ENCODE assay signal across 8 cellular contexts in the genomic region with DNA sequence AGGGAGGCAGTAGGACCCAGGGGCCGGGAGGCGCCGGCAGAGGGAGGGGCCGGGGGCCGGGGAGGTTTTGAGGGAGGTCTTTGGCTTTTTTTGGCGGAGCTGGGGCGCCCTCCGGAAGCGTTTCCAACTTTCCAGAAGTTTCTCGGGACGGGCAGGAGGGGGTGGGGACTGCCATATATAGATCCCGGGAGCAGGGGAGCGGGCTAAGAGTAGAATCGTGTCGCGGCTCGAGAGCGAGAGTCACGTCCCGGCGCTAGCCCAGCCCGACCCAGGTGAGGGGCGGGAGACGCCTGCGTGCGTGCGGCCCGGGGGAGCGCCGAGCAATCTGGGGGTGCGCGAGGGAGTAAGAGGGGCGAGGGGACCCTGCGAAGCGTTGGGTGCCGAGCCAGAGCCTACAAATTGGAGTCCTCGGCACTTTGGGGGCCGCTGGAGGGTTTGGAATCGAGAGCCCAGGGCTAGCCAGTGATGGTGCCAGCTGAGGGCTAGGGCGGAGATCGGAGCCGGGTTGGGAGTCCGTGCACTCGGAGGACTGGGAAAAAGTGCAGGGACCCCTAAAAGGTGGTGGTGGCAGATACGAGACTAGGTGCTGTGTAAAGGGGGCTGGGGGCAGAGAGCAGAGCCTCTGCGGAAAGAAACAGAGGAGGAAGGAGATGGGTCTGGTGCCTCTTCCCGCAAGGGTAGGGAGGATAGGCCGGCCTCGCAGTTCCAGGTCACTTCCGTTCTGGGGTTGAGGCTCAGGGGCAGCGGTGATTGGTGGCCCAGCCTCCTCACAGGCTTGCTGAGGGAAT. TPM values are rescaled to one million over a fixed set of nuclear protein-coding genes. Genes with fewer than 3 reads are reported as not detected.
DNase-seq lines count a peak whose midpoint lies in the region; ATAC-seq, FAIRE-seq and TF ChIP-seq lines count a peak whose summit lies in the region.

SERPINH1 (plus strand) TSS at position 206 of the 788 bp plus-strand sequence. CDS start 4,097 bp downstream, outside the sequence.

- H3K27ac Mint-ChIP-seq in T-helper 2 cell treated with Interferon-gamma antibody and Interleukin-4, amounts not matched to agents 5 μg/mL and 100 μg/mL, for 36 hours, result peak within 1 kb of the TSS; percentile 95
- peak within 1 kb of the TSS; percentile 99 for H3K27ac Mint-ChIP-seq in astrocyte (ENCODE audit: unreplicated experiment)

- peak within 1 kb of the TSS; percentile 100 for H3K4me2 ChIP-seq in astrocyte (ENCODE audit: low read length)

- ATAC-seq in HG02571 (IDR thresholded peaks at IDR 0.05; ENCODE audit: unreplicated experiment), result peak; percentile 71
- ATAC-seq in right cardiac atrium, result peak; percentile 79 to 84

- peak within 1 kb of the TSS; percentile 19 for H2AFZ ChIP-seq in astrocyte (ENCODE audit: low read depth, low read length)

- H3K27me3 Mint-ChIP-seq in T-helper 2 cell treated with Interferon-gamma antibody and Interleukin-4, amounts not matched to agents 5 μg/mL and 100 μg/mL, for 36 hours (ENCODE audit: low read depth), result peaks cover 7% of the 10 kb centered on the region
- no peaks in the 10 kb centered on the region for H3K27me3 Mint-ChIP-seq in astrocyte (ENCODE audit: low read depth, unreplicated experiment)

- H3K4me3 Mint-ChIP-seq in T-helper 2 cell treated with Interferon-gamma antibody and Interleukin-4, amounts not matched to agents 5 μg/mL and 100 μg/mL, for 36 hours, result peak within 1 kb of the TSS; percentile 99
- H3K4me3 Mint-ChIP-seq in astrocyte (ENCODE audit: unreplicated experiment), result peak within 1 kb of the TSS; percentile 99

- peak; percentile 88 for DNase-seq in GM04504 (ENCODE audit: low read depth)
- DNase-seq in NCI-H1105 (lab: John Stamatoyannopoulos, UW), result peak; percentile 86
- DNase-seq in T-helper 2 cell treated with Interferon-gamma antibody and Interleukin-4, amounts not matched to agents 5 μg/mL and 100 μg/mL, for 36 hours (ENCODE audit: low spot score), result peak; percentile 79
- DNase-seq in astrocyte (ENCODE audit: low read depth), result peak; percentile 77
- DNase-seq in right cardiac atrium, result peak; percentile 92 to 96 (median 94)
- DNase-seq in pulmonary artery endothelial cell (ENCODE audit: low read depth, low spot score), result no peak
- no peak for DNase-seq in NCI-H2196 (lab: John Stamatoyannopoulos, UW; ENCODE audit: unreplicated experiment)

- peak within 1 kb of the TSS; percentile 95 for H3K4me3 ChIP-seq in astrocyte (ENCODE audit: insufficient read depth, low read depth, low read length)
- peak within 1 kb of the TSS; percentile 88 for H3K4me3 ChIP-seq in right cardiac atrium (ENCODE audit: low read length)

- H3K79me2 ChIP-seq in astrocyte (ENCODE audit: insufficient read depth, low read length), result peaks cover 56% of the 10 kb centered on the region

- TF ChIP-seq CTCF in astrocyte (IDR thresholded peaks at IDR 0.05; ENCODE audit: insufficient read depth, low read depth, low read length), result no peak

- peaks cover 3% of the 10 kb centered on the region for H3K36me3 Mint-ChIP-seq in T-helper 2 cell treated with Interferon-gamma antibody and Interleukin-4, amounts not matched to agents 5 μg/mL and 100 μg/mL, for 36 hours (ENCODE audit: low read depth)
- peaks cover 13% of the 10 kb centered on the region for H3K36me3 Mint-ChIP-seq in astrocyte (ENCODE audit: low read depth, unreplicated experiment)

- FAIRE-seq in astrocyte (lab: Jason Lieb, UNC), result no peak

- peaks cover 22% of the 10 kb centered on the region for H3K4me1 Mint-ChIP-seq in T-helper 2 cell treated with Interferon-gamma antibody and Interleukin-4, amounts not matched to agents 5 μg/mL and 100 μg/mL, for 36 hours (ENCODE audit: low read depth)
- H3K4me1 Mint-ChIP-seq in astrocyte (ENCODE audit: low read depth, unreplicated experiment), result peaks cover 52% of the 10 kb centered on the region

- H3K27me3 ChIP-seq in astrocyte (ENCODE audit: insufficient read depth, low read length) (no peaks in the 10 kb centered on the region), right cardiac atrium (ENCODE audit: control insufficient read depth, insufficient read depth) (no peaks in the 10 kb centered on the region)

- peaks cover 44% of the 10 kb centered on the region for H4K20me1 ChIP-seq in astrocyte (ENCODE audit: insufficient read depth, low read length)

- WGBS in right cardiac atrium, result under 1% methylated on average over 51 of the region's 51 CpGs

- H3K9ac ChIP-seq in astrocyte (ENCODE audit: low read length), result peak within 1 kb of the TSS; percentile 100

- peaks cover 67% of the 10 kb centered on the region for H3K4me1 ChIP-seq in astrocyte (ENCODE audit: insufficient read depth, low read length)
- H3K4me1 ChIP-seq in right cardiac atrium (ENCODE audit: control insufficient read depth, insufficient read depth, low read length), result peaks cover 31% of the 10 kb centered on the region

- no peaks in the 10 kb centered on the region for H3K9me3 ChIP-seq in astrocyte (ENCODE audit: insufficient read depth, low read depth, low read length)
- no peaks in the 10 kb centered on the region for H3K9me3 ChIP-seq in right cardiac atrium (ENCODE audit: control insufficient read depth, low read length)

- no peaks in the 10 kb centered on the region for H3K9me3 Mint-ChIP-seq in T-helper 2 cell treated with Interferon-gamma antibody and Interleukin-4, amounts not matched to agents 5 μg/mL and 100 μg/mL, for 36 hours
- H3K9me3 Mint-ChIP-seq in astrocyte (ENCODE audit: unreplicated experiment), result no peaks in the 10 kb centered on the region

- intact Hi-C loops in right cardiac atrium (cut with DNase I), result no loop called here

- H3K27ac ChIP-seq in astrocyte (ENCODE audit: low read depth, low read length) (peak within 1 kb of the TSS; percentile 99), right cardiac atrium (ENCODE audit: low read length) (peak within 1 kb of the TSS; percentile 100)

- H3K36me3 ChIP-seq in astrocyte (ENCODE audit: insufficient read depth, low read length), result peaks cover 10% of the 10 kb centered on the region

RNA-seq across cellular contexts. Expression of gene SERPINH1, which starts in this region (rescaled TPM):
- total RNA-seq in astrocyte (768 and 923 TPM in 2 replicates), right cardiac atrium (100 to 1,000 TPM in 1 of 4 donors, 10 to 100 TPM in 3; 50.5 to 109 (median 72.7) TPM), pulmonary artery endothelial cell (426 and 732 TPM in 2 replicates)
- 53.2 TPM for polyA plus RNA-seq in right cardiac atrium

Comparison
In these comparisons a context has a peak if more than half of its experiments do, and no peak if none do; other contexts are left out.
1. DNase-seq: peak in GM04504 (single experiment), NCI-H1105 (single experiment), T-helper 2 cell treated with Interferon-gamma antibody and Interleukin-4, amounts not matched to agents 5 μg/mL and 100 μg/mL, for 36 hours (single experiment), astrocyte (single experiment) and right cardiac atrium (3 of 3); none in pulmonary artery endothelial cell (single experiment) and NCI-H2196 (single experiment).